8 cellular contexts compared by ENCODE assay signal in genomic region chr1:244863491-244864252, GRCh38. TPM values are rescaled to one million over a fixed set of nuclear protein-coding genes. Genes with fewer than 3 reads are reported as not detected.
DNase-seq lines count a peak whose midpoint lies in the region; ATAC-seq and TF ChIP-seq lines count a peak whose summit lies in the region.

No MANE protein-coding gene starts in this region.

- CTCF ChIA-PET in BJ (lab: Yijun Ruan, JAX), result interaction anchor here (0.6 kb wide), 1 partner anchor 49 kb away, joined by 3 read pairs; no protein-coding TSS in a partner anchor

- DNase-seq in BJ (ENCODE audit: low read depth), result no peak
- no peak for DNase-seq in adipocyte (ENCODE audit: low read depth)
- peak; percentile 60 for DNase-seq in islet precursor cell
- peak; percentile 27 for DNase-seq in stimulated activated CD4-positive, alpha-beta T cell treated with anti-CD3 and anti-CD28 coated beads, Interleukin-1b, Interleukin-23, amount 100 ng/mL, for 48 hours
- no peak for DNase-seq in SK-N-DZ (ENCODE audit: low spot score)
- DNase-seq in NCI-H82 (lab: John Stamatoyannopoulos, UW), result no peak

- H3K27me3 ChIP-seq in BJ (ENCODE audit: control insufficient read depth, insufficient read depth, low read length), result no peaks in the 10 kb centered on the region
- H3K27me3 ChIP-seq in KMS-11 (ENCODE audit: insufficient read depth, low read depth), result no peaks in the 10 kb centered on the region
- H3K27me3 ChIP-seq in adipocyte (replicated peaks; ENCODE audit: control insufficient read depth, insufficient read depth, low read length), result no peaks in the 10 kb centered on the region

- POLR2A ChIA-PET in BJ (lab: Charles Lee), result no interaction called here

- H3K4me3 ChIP-seq in BJ (ENCODE audit: low read depth, low read length), result peak overlapping the region; percentile 63
- peak overlapping the region; percentile 92 for H3K4me3 ChIP-seq in KMS-11 (IDR thresholded peaks at IDR 0.05; ENCODE audit: insufficient read depth, low read depth, low read length)
- H3K4me3 ChIP-seq in adipocyte (ENCODE audit: low read length), result peak overlapping the region; percentile 99

- peaks cover 51% of the 10 kb centered on the region for H3K79me2 ChIP-seq in KMS-11 (ENCODE audit: insufficient read depth, low read depth)

- H3K4me1 ChIP-seq in KMS-11 (ENCODE audit: low read depth, poor library complexity, severe bottlenecking) (peaks cover 35% of the 10 kb centered on the region), adipocyte (ENCODE audit: control insufficient read depth, insufficient read depth, low read length) (peaks cover 43% of the 10 kb centered on the region)

- ATAC-seq in GM21528 (IDR thresholded peaks at IDR 0.05; ENCODE audit: low FRiP score, unreplicated experiment), result peak; percentile 44

- H3K9ac ChIP-seq in KMS-11 (peak overlapping the region; percentile 98), adipocyte (ENCODE audit: low read length) (peak overlapping the region; percentile 100)

- H3K36me3 ChIP-seq in BJ (ENCODE audit: control insufficient read depth, insufficient read depth, low read length) (peaks cover 4% of the 10 kb centered on the region; the same call in 1 of the 2 replicates), KMS-11 (ENCODE audit: insufficient read depth) (peaks cover 30% of the 10 kb centered on the region; the same call in 1 of the 2 replicates), adipocyte (ENCODE audit: control insufficient read depth, insufficient read depth, low read length, severe bottlenecking) (peaks cover 25% of the 10 kb centered on the region)

- TF ChIP-seq CTCF in BJ (IDR thresholded peaks at IDR 0.05; ENCODE audit: insufficient read depth, low read depth, low read length), result no peak
- TF ChIP-seq CTCF in KMS-11 (conservative IDR thresholded peaks at IDR 0.05; ENCODE audit: low read depth, low read length), result no peak

- no peaks in the 10 kb centered on the region for H3K9me3 ChIP-seq in adipocyte (ENCODE audit: control insufficient read depth, low read length)

- H2AFZ ChIP-seq in KMS-11 (ENCODE audit: low read depth), result 0 out of 2 replicates have a peak overlapping the region, but pooled peaks have one; percentile 78

- peaks cover 41% of the 10 kb centered on the region for H4K20me1 ChIP-seq in KMS-11 (ENCODE audit: insufficient read depth)

- H3K4me2 ChIP-seq in KMS-11, result peak overlapping the region; percentile 40

- H3K27ac ChIP-seq in KMS-11, result peak overlapping the region; percentile 97

RNA-seq across cellular contexts. Expression of gene HNRNPU, which starts 0.7 kb away (rescaled TPM):
- 72.8 and 156 TPM in 2 replicates for polyA plus RNA-seq in BJ (2011; rRNA removed)
- 146 and 152 TPM in 2 replicates for polyA minus RNA-seq in BJ (2011; rRNA and poly(A)+ RNA removed)
- polyA plus RNA-seq in SK-N-DZ (2014; cell fraction: cytosol; rRNA removed), result 299 and 311 TPM in 2 replicates
- 303 and 475 TPM in 2 replicates for polyA plus RNA-seq in SK-N-DZ (2014; cell fraction: nucleus; rRNA removed)

RNA-seq across cellular contexts. Expression of gene COX20, which starts 28.2 kb away (rescaled TPM):
- polyA plus RNA-seq in BJ (2011; rRNA removed), result 12.1 and 25.7 TPM in 2 replicates
- polyA minus RNA-seq in BJ (2011; rRNA and poly(A)+ RNA removed), result 3.3 and 3.5 TPM in 2 replicates
- 37.1 and 51.2 TPM in 2 replicates for polyA plus RNA-seq in SK-N-DZ (2014; cell fraction: cytosol; rRNA removed)
- 42.8 and 57.1 TPM in 2 replicates for polyA plus RNA-seq in SK-N-DZ (2014; cell fraction: nucleus; rRNA removed)

Comparison
In these comparisons a context has a peak if more than half of its experiments do, and no peak if none do; other contexts are left out.
1. DNase-seq: peak in islet precursor cell (single experiment) and stimulated activated CD4-positive, alpha-beta T cell treated with anti-CD3 and anti-CD28 coated beads, Interleukin-1b, Interleukin-23, amount 100 ng/mL, for 48 hours (single experiment); none in BJ (single experiment), adipocyte (single experiment), SK-N-DZ (single experiment) and NCI-H82 (single experiment).
2. Peak in every context shown above with its lines, with median percentiles within 50 percentile points of each other: H3K4me3 ChIP-seq.